Comparison of ENCODE assay signal across 21 cellular contexts in the genomic region with DNA sequence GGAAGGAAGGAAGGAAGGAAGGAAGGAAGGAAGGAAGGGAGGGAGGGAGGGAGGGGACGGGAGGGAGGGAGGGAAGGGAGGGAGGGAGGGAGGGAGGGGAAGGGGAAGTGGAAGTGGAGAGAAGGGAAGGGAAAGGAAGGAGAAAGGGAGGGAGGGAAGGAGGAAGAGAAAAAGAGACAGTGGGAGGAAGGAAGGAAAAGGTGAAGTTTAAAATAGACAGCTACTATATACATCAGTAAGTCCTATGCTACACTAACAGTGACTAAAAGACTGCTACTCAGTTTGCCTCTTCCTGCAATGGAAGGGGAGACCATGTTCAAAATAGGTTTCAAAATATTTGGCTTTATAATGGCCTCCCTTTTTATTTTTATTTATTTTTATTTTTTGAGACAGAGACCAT. TPM values are rescaled to one million over a fixed set of nuclear protein-coding genes. Genes with fewer than 3 reads are reported as not detected.
A peak's percentile ranks its signal among the peaks of the same experiment; 100 is the strongest.
DNase-seq lines count a peak whose midpoint lies in the region; ATAC-seq, FAIRE-seq and TF ChIP-seq lines count a peak whose summit lies in the region.
"Had no signal": no experiment of that assay in that cellular context is flagged by ENCODE, and none has a peak within 500 bp of the region (broad histone marks: within the 10 kb centered on the region; RNA-seq: fewer than 3 reads in every experiment).

No MANE protein-coding gene starts in this region.

- peaks cover 73% of the 10 kb centered on the region for H3K4me1 Mint-ChIP-seq in stimulated activated effector memory CD8-positive, alpha-beta T cell treated with anti-CD3 and anti-CD28 coated beads, Interleukin-12 subunit alpha, Interleukin-12 subunit beta, amount 100 ng/mL, for 72 hours

- H3K27me3 ChIP-seq in HepG2 (ENCODE audit: control insufficient read depth in 1 of 2, insufficient read depth in 2 of 2, low read length in 2 of 2) (no peaks in the 10 kb centered on the region), right lobe of liver (no peaks in the 10 kb centered on the region), K562 (ENCODE audit: control insufficient read depth in 2 of 2, insufficient read depth in 2 of 2, low read length in 2 of 2) (no peaks in the 10 kb centered on the region)
- H3K27me3 ChIP-seq: BLaER1 had no signal

- H4K20me1 ChIP-seq in HepG2 (ENCODE audit: insufficient read depth, low read length) (no peaks in the 10 kb centered on the region), K562 (replicated peaks; ENCODE audit: control insufficient read depth, insufficient read depth, low read length) (no peaks in the 10 kb centered on the region)
- H4K20me1 ChIP-seq: BLaER1 had no signal

- no peak for TF ChIP-seq POLR2A in HepG2 (IDR thresholded peaks at IDR 0.05; ENCODE audit: insufficient read depth in 1 of 2, low read depth in 2 of 2, low read length in 2 of 2)
- TF ChIP-seq POLR2A in right lobe of liver (IDR thresholded peaks at IDR 0.05): no peak
- TF ChIP-seq POLR2A in K562 (conservative IDR thresholded peaks at IDR 0.05): no peak

- BruUV-seq in HepG2 (replicated peaks; lab: Mats Ljungman, UMichigan) (no TSS peak), K562 (replicated peaks; lab: Mats Ljungman, UMichigan) (no TSS peak)

- H3K4me2 ChIP-seq in HepG2 (ENCODE audit: low read depth, low read length): no peak overlapping the region
- no peak overlapping the region for H3K4me2 ChIP-seq in K562 (ENCODE audit: insufficient read depth, low read length)
- H3K4me2 ChIP-seq: A549, BLaER1, GM23338 had no signal

- H3K4me3 ChIP-seq in HepG2 (replicated peaks in 1 of 3; ENCODE audit: insufficient read depth in 1 of 3, low read depth in 2 of 3, low read length in 3 of 3) (no peak overlapping the region), right lobe of liver (no peak overlapping the region), K562 (no peak overlapping the region)
- H3K4me3 ChIP-seq: A549, BLaER1, GM23338 had no signal

- intact Hi-C loops in HepG2 (cut with micrococcal nuclease; ENCODE audit: unreplicated experiment): no loop called here
- intact Hi-C loops in right lobe of liver (cut with DNase I): no loop called here
- intact Hi-C loops in K562 (cut with micrococcal nuclease): no loop called here

- no peaks in the 10 kb centered on the region for H3K9me3 Mint-ChIP-seq in stimulated activated effector memory CD8-positive, alpha-beta T cell treated with anti-CD3 and anti-CD28 coated beads, Interleukin-12 subunit alpha, Interleukin-12 subunit beta, amount 100 ng/mL, for 72 hours
- H3K9me3 Mint-ChIP-seq: CD4-positive, alpha-beta memory T cell; GM23338; HFFc6 had no signal

- no peaks in the 10 kb centered on the region for H3K9me3 ChIP-seq in HepG2 (ENCODE audit: low read length)
- no peaks in the 10 kb centered on the region for H3K9me3 ChIP-seq in right lobe of liver
- H3K9me3 ChIP-seq in K562 (replicated peaks; ENCODE audit: control insufficient read depth, insufficient read depth, low read depth, low read length): no peaks in the 10 kb centered on the region
- H3K9me3 ChIP-seq: A549 had no signal

- H3K36me3 ChIP-seq in HepG2 (replicated peaks in 1 of 2; ENCODE audit: control insufficient read depth in 1 of 2, insufficient read depth in 2 of 2, low read length in 2 of 2) (no peaks in the 10 kb centered on the region), right lobe of liver (no peaks in the 10 kb centered on the region), K562 (ENCODE audit: control insufficient read depth, insufficient read depth, low read length) (no peaks in the 10 kb centered on the region)
- H3K36me3 ChIP-seq: BLaER1 had no signal

- TF ChIP-seq CTCF in HepG2 (CRISPR knock-in tag; IDR thresholded peaks at IDR 0.05) (no peak), right lobe of liver (IDR thresholded peaks at IDR 0.05) (no peak), K562 (IDR thresholded peaks at IDR 0.05 in 2 of 3, conservative IDR thresholded peaks at IDR 0.05 in 1 of 3; ENCODE audit: insufficient read depth in 2 of 3, low read depth in 1 of 3, low read length in 3 of 3) (no peak)

- TF ChIP-seq EP300 in HepG2 (IDR thresholded peaks at IDR 0.05; ENCODE audit: low read depth in 2 of 2, low read length in 2 of 2) (no peak), HepG2 (CRISPR knock-in tag; IDR thresholded peaks at IDR 0.05; ENCODE audit: borderline replicate concordance) (no peak), K562 (IDR thresholded peaks at IDR 0.05; ENCODE audit: low read length) (no peak)

- no peaks in the 10 kb centered on the region for H3K79me2 ChIP-seq in HepG2 (ENCODE audit: insufficient read depth, low read length)
- peaks cover 92% of the 10 kb centered on the region for H3K79me2 ChIP-seq in K562 (ENCODE audit: control insufficient read depth, insufficient read depth, low read length)

- H3K9ac ChIP-seq in HepG2 (ENCODE audit: insufficient read depth, low read depth, low read length) (no peak overlapping the region), K562 (ENCODE audit: insufficient read depth in 1 of 2, low read depth in 2 of 2, low read length in 2 of 2) (no peak overlapping the region)
- H3K9ac ChIP-seq: BLaER1 had no signal

- FAIRE-seq in HepG2 (lab: Jason Lieb, UNC) (no peak), K562 (lab: Jason Lieb, UNC) (no peak)
- FAIRE-seq: A549, GM12892, H54 had no signal

- H3K4me1 ChIP-seq in HepG2 (ENCODE audit: insufficient read depth, low read length): no peaks in the 10 kb centered on the region
- peaks cover 0 to 41% (median 11%) of the 10 kb centered on the region in 4 donors for H3K4me1 ChIP-seq in right lobe of liver
- peaks cover 0 to 31% of the 10 kb centered on the region in 2 experiments; a peak in 3 of 5 replicates for H3K4me1 ChIP-seq in K562 (replicated peaks in 1 of 2; ENCODE audit: control insufficient read depth in 2 of 2, insufficient read depth in 2 of 2, low read length in 2 of 2)

- H3K9me1 ChIP-seq in K562 (ENCODE audit: control insufficient read depth, insufficient read depth, low read length): no peaks in the 10 kb centered on the region

- H3K27ac ChIP-seq in HepG2 (ENCODE audit: extremely low read length, insufficient read depth, low read length): no peak overlapping the region
- no peak overlapping the region for H3K27ac ChIP-seq in right lobe of liver
- no peak overlapping the region for H3K27ac ChIP-seq in K562 (ENCODE audit: extremely low read depth, low read depth, low read length)
- H3K27ac ChIP-seq: 22Rv1, A549, BLaER1 had no signal

- in situ Hi-C loops in HepG2 (cut with HindIII; ENCODE audit: extremely low pct_ligation_motif_present, low pct_unique_long_range_greater_than_20kb) (no loop called here), K562 (cut with MboI) (no loop called here)

- TF ChIP-seq RAD21 in HepG2 (CRISPR knock-in tag; IDR thresholded peaks at IDR 0.05) (no peak), K562 (CRISPR knock-in tag; conservative IDR thresholded peaks at IDR 0.05 in 1 of 2, IDR thresholded peaks at IDR 0.05 in 1 of 2) (no peak)

- CTCF ChIA-PET in HepG2 (lab: Yijun Ruan, JAX; ENCODE audit: low intra/inter-chr PET ratio, low total read pairs): no interaction called here
- CTCF ChIA-PET in K562 (lab: Yijun Ruan, JAX; ENCODE audit: low intra/inter-chr PET ratio): no interaction called here

- H3K4me3 Mint-ChIP-seq in stimulated activated effector memory CD8-positive, alpha-beta T cell treated with anti-CD3 and anti-CD28 coated beads, Interleukin-12 subunit alpha, Interleukin-12 subunit beta, amount 100 ng/mL, for 72 hours: no peak overlapping the region
- H3K4me3 Mint-ChIP-seq: CD14-positive monocyte, GM23338, HFFc6 had no signal

- no peaks in the 10 kb centered on the region for H3K36me3 Mint-ChIP-seq in stimulated activated effector memory CD8-positive, alpha-beta T cell treated with anti-CD3 and anti-CD28 coated beads, Interleukin-12 subunit alpha, Interleukin-12 subunit beta, amount 100 ng/mL, for 72 hours

- H3K27ac Mint-ChIP-seq in stimulated activated effector memory CD8-positive, alpha-beta T cell treated with anti-CD3 and anti-CD28 coated beads, Interleukin-12 subunit alpha, Interleukin-12 subunit beta, amount 100 ng/mL, for 72 hours: peak overlapping the region; percentile 30
- H3K27ac Mint-ChIP-seq: GM23338, HFFc6 had no signal

- POLR2A ChIA-PET in HepG2 (lab: Yijun Ruan, JAX): no interaction called here
- POLR2A ChIA-PET in K562 (lab: Yijun Ruan, JAX): no interaction called here

- DNase-seq in HepG2 (ENCODE audit: low spot score): no peak
- DNase-seq in right lobe of liver: no peak
- no peak for DNase-seq in K562 (ENCODE audit: extremely low read depth in 1 of 4, low spot score in 3 of 4)
- DNase-seq in stimulated activated effector memory CD8-positive, alpha-beta T cell treated with anti-CD3 and anti-CD28 coated beads, Interleukin-12 subunit alpha, Interleukin-12 subunit beta, amount 100 ng/mL, for 72 hours (ENCODE audit: low spot score in 2 of 2): no peak
- DNase-seq in putamen (ENCODE audit: low spot score): no peak
- DNase-seq in NCI-H446 treated with DMSO at 0.1 percent for 48 hours (lab: John Stamatoyannopoulos, UW): no peak
- DNase-seq: AML-193; CD4-positive, alpha-beta memory T cell; DMS153; DMS79; GDM1; HCEC 1CT; HFFc6 had no signal

- 0% methylated on average over 1 of the region's 1 CpG for WGBS in HepG2 (ENCODE audit: low lambda C conversion rate)
- no CpG with 5 or more reads among the region's 1 CpG for WGBS in right lobe of liver (ENCODE audit: insufficient coverage, low coverage, low lambda C conversion rate, missing lambda C conversion rate)
- WGBS in K562 (ENCODE audit: insufficient coverage, low coverage, missing lambda C conversion rate): 0% methylated on average over 1 of the region's 1 CpG

- H2AFZ ChIP-seq in HepG2 (ENCODE audit: low read length): no peak overlapping the region
- no peak overlapping the region for H2AFZ ChIP-seq in K562 (ENCODE audit: low read depth, low read length)
- H2AFZ ChIP-seq: GM23338 had no signal

- no peak for ATAC-seq in HepG2
- no peak for ATAC-seq in right lobe of liver
- no peak for ATAC-seq in K562
- no peak for ATAC-seq in stimulated activated effector memory CD8-positive, alpha-beta T cell treated with anti-CD3 and anti-CD28 coated beads, Interleukin-12 subunit alpha, Interleukin-12 subunit beta, amount 100 ng/mL, for 72 hours
- no peak for ATAC-seq in HG03342 (IDR thresholded peaks at IDR 0.05; ENCODE audit: unreplicated experiment)
- ATAC-seq: A549, GM23338 had no signal

RNA-seq across cellular contexts. Expression of a gene that starts 22.5 kb away (rescaled TPM):
- total RNA-seq in HepG2 (2016; rRNA removed; fragmentation: Illumina TruSeq; extraction: Trizol) (not detected in 2 replicates), right lobe of liver (10 to 100 TPM in 1 of 6 experiments, 1 to 10 TPM in 5; 5.0 to 10.4 (median 6.9) TPM), K562 (2014; rRNA removed) (10.4 and 11.6 TPM in 2 replicates), K562 (2014; rRNA removed; fragmentation: Illumina TruSeq; extraction: Trizol) (12.7 and 15.3 TPM in 2 replicates), K562 (2015; rRNA removed; fragmentation: Illumina TruSeq; extraction: Trizol) (9.2 and 9.9 TPM in 2 replicates), K562 (2021) (11.7 and 13.0 TPM in 2 replicates)
- total RNA-seq in HepG2 (2016; cell fraction: cytosol; rRNA removed; fragmentation: Illumina TruSeq; extraction: Trizol; ENCODE audit: low read depth): under 0.01 TPM in 1 of 2 replicates, not detected in the other
- total RNA-seq in HepG2 (2016; cell fraction: insoluble cytoplasmic fraction; rRNA removed; fragmentation: Illumina TruSeq; extraction: Trizol): not detected in 2 replicates
- total RNA-seq in HepG2 (2016; cell fraction: membrane; rRNA removed; fragmentation: Illumina TruSeq; extraction: Trizol): not detected in 2 replicates
- total RNA-seq in HepG2 (2016; cell fraction: nucleus; rRNA removed; fragmentation: Illumina TruSeq; extraction: Trizol): not detected in 2 replicates
- polyA plus RNA-seq in HepG2 (2011; rRNA removed) (not detected in 2 replicates), K562 (2011; rRNA removed) (7.9 and 9.1 TPM in 2 replicates), K562 (2014; fragmentation: Illumina TruSeq; extraction: Trizol) (8.6 and 10.4 TPM in 2 replicates), K562 (2014; fragmentation: Nextera tagmentation; extraction: Ambion mirVana) (1 to 10 TPM; 2.2 to 3.3 TPM), K562 (2014; rRNA removed) (6.9 and 7.3 TPM in 2 replicates)
- not detected in 2 replicates for polyA plus RNA-seq in HepG2 (2011; cell fraction: cytosol; rRNA removed)
- polyA plus RNA-seq in HepG2 (2011; cell fraction: nucleus; rRNA removed): not detected in 2 replicates
- not detected in 2 replicates for polyA plus RNA-seq in HepG2 (2012)
- polyA plus RNA-seq in HepG2 (2016; cell fraction: cytosol; fragmentation: Illumina TruSeq; extraction: Trizol; ENCODE audit: low read depth): not detected in 2 replicates
- not detected in 2 replicates for polyA plus RNA-seq in HepG2 (2016; cell fraction: insoluble cytoplasmic fraction; fragmentation: Illumina TruSeq; extraction: Trizol; ENCODE audit: low read depth)
- not detected in 2 replicates for polyA plus RNA-seq in HepG2 (2016; cell fraction: membrane; fragmentation: Illumina TruSeq; extraction: Trizol; ENCODE audit: low read depth)
- polyA plus RNA-seq in HepG2 (2016; cell fraction: nucleus; fragmentation: Illumina TruSeq; extraction: Trizol; ENCODE audit: insufficient read depth, low read depth): not detected in 2 replicates
- 8.5 TPM in 1 of 2 replicates, not detected in the other for polyA minus RNA-seq in HepG2 (2011; rRNA and poly(A)+ RNA removed; ENCODE audit: low replicate concordance)
- 0.20 TPM in 1 of 2 replicates, not detected in the other for polyA minus RNA-seq in HepG2 (2011; cell fraction: cytosol; rRNA and poly(A)+ RNA removed)
- polyA minus RNA-seq in HepG2 (2011; cell fraction: nucleus; rRNA and poly(A)+ RNA removed): not detected in 2 replicates
- 17.0 and 33.7 TPM in 2 replicates for total RNA-seq in K562 (2011; cell fraction: chromatin; rRNA removed; ENCODE audit: low replicate concordance)
- 7.8 and 10.1 TPM in 2 replicates for total RNA-seq in K562 (2011; cell fraction: nucleolus; rRNA removed)
- 10.5 and 10.6 TPM in 2 replicates for total RNA-seq in K562 (2011; cell fraction: nucleoplasm; rRNA removed)
- polyA plus RNA-seq in K562 (2011; cell fraction: cytosol; rRNA removed): 2.1 and 3.6 TPM in 2 replicates
- polyA plus RNA-seq in K562 (2011; cell fraction: nucleus; rRNA removed): 6.2 and 8.7 TPM in 2 replicates
- polyA plus RNA-seq in K562 (2012): 6.6 and 6.7 TPM in 2 replicates
- 13.9 and 23.8 TPM in 2 replicates for polyA minus RNA-seq in K562 (2011; rRNA and poly(A)+ RNA removed)
- 5.1 and 5.8 TPM in 2 replicates for polyA minus RNA-seq in K562 (2011; cell fraction: cytosol; rRNA and poly(A)+ RNA removed)
- polyA minus RNA-seq in K562 (2011; cell fraction: nucleus; rRNA and poly(A)+ RNA removed): 9.0 and 19.5 TPM in 2 replicates

RNA-seq across cellular contexts. Expression of a gene that starts 52.6 kb away (rescaled TPM):
- total RNA-seq in HepG2 (2016; rRNA removed; fragmentation: Illumina TruSeq; extraction: Trizol) (0.53 and 0.88 TPM in 2 replicates), right lobe of liver (1 to 10 TPM; 4.8 to 8.7 (median 5.2) TPM), K562 (2014; rRNA removed) (12.0 and 18.0 TPM in 2 replicates), K562 (2014; rRNA removed; fragmentation: Illumina TruSeq; extraction: Trizol) (9.7 and 12.7 TPM in 2 replicates), K562 (2015; rRNA removed; fragmentation: Illumina TruSeq; extraction: Trizol) (7.2 and 7.3 TPM in 2 replicates), K562 (2021) (9.1 and 9.6 TPM in 2 replicates)
- 0.20 and 0.26 TPM in 2 replicates for total RNA-seq in HepG2 (2016; cell fraction: cytosol; rRNA removed; fragmentation: Illumina TruSeq; extraction: Trizol; ENCODE audit: low read depth)
- total RNA-seq in HepG2 (2016; cell fraction: insoluble cytoplasmic fraction; rRNA removed; fragmentation: Illumina TruSeq; extraction: Trizol): 0.35 and 0.65 TPM in 2 replicates
- 0.34 TPM in 1 of 2 replicates, not detected in the other for total RNA-seq in HepG2 (2016; cell fraction: membrane; rRNA removed; fragmentation: Illumina TruSeq; extraction: Trizol)
- total RNA-seq in HepG2 (2016; cell fraction: nucleus; rRNA removed; fragmentation: Illumina TruSeq; extraction: Trizol): 0.40 and 0.56 TPM in 2 replicates
- polyA plus RNA-seq in HepG2 (2011; rRNA removed) (0.04 and 0.29 TPM in 2 replicates), K562 (2011; rRNA removed) (12.5 and 12.9 TPM in 2 replicates), K562 (2014; fragmentation: Illumina TruSeq; extraction: Trizol) (6.2 and 6.5 TPM in 2 replicates), K562 (2014; fragmentation: Nextera tagmentation; extraction: Ambion mirVana) (1 to 10 TPM; 1.6 to 2.2 TPM), K562 (2014; rRNA removed) (10.9 and 12.5 TPM in 2 replicates)
- polyA plus RNA-seq in HepG2 (2011; cell fraction: cytosol; rRNA removed): 0.15 and 0.36 TPM in 2 replicates
- polyA plus RNA-seq in HepG2 (2011; cell fraction: nucleus; rRNA removed): not detected in 2 replicates
- polyA plus RNA-seq in HepG2 (2012): 0.15 and 0.27 TPM in 2 replicates
- polyA plus RNA-seq in HepG2 (2016; cell fraction: cytosol; fragmentation: Illumina TruSeq; extraction: Trizol; ENCODE audit: low read depth): 0.09 TPM in 2 replicates
- 0.74 and 0.75 TPM in 2 replicates for polyA plus RNA-seq in HepG2 (2016; cell fraction: insoluble cytoplasmic fraction; fragmentation: Illumina TruSeq; extraction: Trizol; ENCODE audit: low read depth)
- 0.10 and 0.21 TPM in 2 replicates for polyA plus RNA-seq in HepG2 (2016; cell fraction: membrane; fragmentation: Illumina TruSeq; extraction: Trizol; ENCODE audit: low read depth)
- polyA plus RNA-seq in HepG2 (2016; cell fraction: nucleus; fragmentation: Illumina TruSeq; extraction: Trizol; ENCODE audit: insufficient read depth, low read depth): 0.55 TPM in 1 of 2 replicates, not detected in the other
- polyA minus RNA-seq in HepG2 (2011; rRNA and poly(A)+ RNA removed; ENCODE audit: low replicate concordance): 3.1 TPM in 1 of 2 replicates, not detected in the other
- polyA minus RNA-seq in HepG2 (2011; cell fraction: cytosol; rRNA and poly(A)+ RNA removed): 0.53 TPM in 1 of 2 replicates, not detected in the other
- 0.25 TPM in 1 of 2 replicates, not detected in the other for polyA minus RNA-seq in HepG2 (2011; cell fraction: nucleus; rRNA and poly(A)+ RNA removed)
- 7.4 and 8.8 TPM in 2 replicates for total RNA-seq in K562 (2011; cell fraction: chromatin; rRNA removed; ENCODE audit: low replicate concordance)
- 5.7 and 11.1 TPM in 2 replicates for total RNA-seq in K562 (2011; cell fraction: nucleolus; rRNA removed)
- total RNA-seq in K562 (2011; cell fraction: nucleoplasm; rRNA removed): 7.6 and 8.1 TPM in 2 replicates
- 7.9 and 14.9 TPM in 2 replicates for polyA plus RNA-seq in K562 (2011; cell fraction: cytosol; rRNA removed)
- 5.3 and 7.8 TPM in 2 replicates for polyA plus RNA-seq in K562 (2011; cell fraction: nucleus; rRNA removed)
- 6.7 and 6.8 TPM in 2 replicates for polyA plus RNA-seq in K562 (2012)
- polyA minus RNA-seq in K562 (2011; rRNA and poly(A)+ RNA removed): 12.9 and 14.7 TPM in 2 replicates
- polyA minus RNA-seq in K562 (2011; cell fraction: cytosol; rRNA and poly(A)+ RNA removed): 2.7 and 5.4 TPM in 2 replicates
- 11.0 and 12.4 TPM in 2 replicates for polyA minus RNA-seq in K562 (2011; cell fraction: nucleus; rRNA and poly(A)+ RNA removed)
